ENCODE assay signal across 8 cellular contexts in the genomic region with DNA sequence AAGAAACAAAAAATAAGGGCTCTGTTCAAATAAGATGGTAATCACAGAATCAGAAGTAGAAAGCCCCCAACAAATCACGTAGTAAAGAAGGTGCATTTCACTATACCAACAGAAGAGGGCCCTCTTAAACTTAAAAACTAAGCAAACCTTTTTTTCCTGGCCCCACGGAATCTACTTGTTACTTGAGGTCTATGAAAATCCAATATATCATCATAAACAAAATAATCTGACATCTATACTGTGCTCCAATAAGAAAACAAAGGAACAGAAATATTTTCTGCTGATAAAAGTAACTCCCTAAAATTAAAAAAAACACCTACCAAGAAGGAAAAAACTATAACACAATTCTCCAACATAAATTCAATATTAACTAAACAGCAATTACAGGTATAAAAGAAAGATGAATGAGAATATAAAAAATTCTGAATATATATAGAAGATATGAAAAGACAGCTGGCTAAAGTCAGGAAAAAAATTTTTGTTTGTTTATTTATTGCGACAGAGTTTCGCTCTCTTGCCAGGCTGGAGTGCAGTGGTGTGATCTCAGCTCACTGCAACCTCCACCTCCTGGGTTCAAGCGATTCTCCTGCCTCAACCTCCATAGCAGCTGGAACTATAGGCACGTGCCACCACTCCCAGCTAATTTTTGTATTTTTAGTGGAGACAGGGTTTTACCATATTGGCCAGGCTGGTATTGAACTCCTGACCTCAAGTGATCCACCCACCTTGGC.
DNase-seq lines count a peak whose midpoint lies in the region; ATAC-seq, FAIRE-seq and TF ChIP-seq lines count a peak whose summit lies in the region.

No MANE protein-coding gene starts in this region.

- H3K27ac ChIP-seq in AG04450 (ENCODE audit: low read depth, low read length) (no peak overlapping the region), K562 (ENCODE audit: extremely low read depth, low read depth, low read length) (no peak overlapping the region)

- peaks cover 28% of the 10 kb centered on the region for H3K36me3 ChIP-seq in K562 (ENCODE audit: control insufficient read depth, insufficient read depth, low read length)

- no peak overlapping the region for H3K4me2 ChIP-seq in K562 (ENCODE audit: insufficient read depth, low read length)

- no peak overlapping the region for H2AFZ ChIP-seq in K562 (ENCODE audit: low read depth, low read length)

- TF ChIP-seq RAD21 in K562 (CRISPR knock-in tag; conservative IDR thresholded peaks at IDR 0.05 in 1 of 2, IDR thresholded peaks at IDR 0.05 in 1 of 2), result peak; percentile 91 to 94

- no peaks in the 10 kb centered on the region for H3K9me1 ChIP-seq in K562 (ENCODE audit: control insufficient read depth, insufficient read depth, low read length)

- H3K9ac ChIP-seq in K562 (ENCODE audit: insufficient read depth in 1 of 2, low read depth in 2 of 2, low read length in 2 of 2), result no peak overlapping the region

- CTCF ChIA-PET in AG04450 (lab: Charles Lee) (interaction anchor here (0.6 to 2.7 kb wide), 16 partner anchors 9 to 1565 kb away, joined by 3 to 61 read pairs (median 6); a partner anchor contains a TSS), K562 (lab: Yijun Ruan, JAX; ENCODE audit: low intra/inter-chr PET ratio) (interaction anchor here (0.6 to 4.3 kb wide), 6 partner anchors 80 to 154 kb away, joined by 3 to 43 read pairs (median 8); no protein-coding TSS in a partner anchor)

- no peak for TF ChIP-seq POLR2A in K562 (conservative IDR thresholded peaks at IDR 0.05)
- no peak for TF ChIP-seq POLR2A in lower leg skin (IDR thresholded peaks at IDR 0.05)

- WGBS in K562 (ENCODE audit: insufficient coverage, low coverage, missing lambda C conversion rate), result 47% methylated on average over 6 of the region's 6 CpGs
- WGBS in lower leg skin, 2 donors, result 56 to 57% methylated on average over 6 of the region's 6 CpGs

- FAIRE-seq in K562 (lab: Jason Lieb, UNC), result peak; percentile 63

- in situ Hi-C loops in K562 (cut with MboI), result loop anchor here (5.0 kb wide), 2 partner anchors 81 to 146 kb away; a partner anchor contains a TSS

- DNase-seq in AG04450 (ENCODE audit: low read depth, low spot score) (peak; percentile 42), NCI-H345 (lab: John Stamatoyannopoulos, UW) (peak; percentile 14), K562 (ENCODE audit: extremely low read depth in 1 of 4, low spot score in 3 of 4) (peak; percentile 33 to 72 (median 40)), kidney glomerular epithelial cell (lab: John Stamatoyannopoulos, UW) (peak; percentile 17), lower leg skin (ENCODE audit: low spot score in 2 of 2) (no peak)

- intact Hi-C loops in K562 (cut with micrococcal nuclease), result loop anchor here (1.0 to 10.0 kb wide), 4 partner anchors 80 to 501 kb away; no protein-coding TSS in a partner anchor
- intact Hi-C loops in lower leg skin (cut with DNase I; ENCODE audit: low total_unique reads), result loop anchor here (10.0 kb wide), 1 partner anchor 149 kb away; no protein-coding TSS in a partner anchor

- TF ChIP-seq CTCF in AG04450 (IDR thresholded peaks at IDR 0.05; ENCODE audit: low read depth, low read length) (peak; percentile 67), GM12875 (IDR thresholded peaks at IDR 0.05; ENCODE audit: borderline replicate concordance, insufficient read depth, low read depth, low read length) (peak; percentile 23; the same call in 1 of the 2 replicates), K562 (IDR thresholded peaks at IDR 0.05 in 2 of 3, conservative IDR thresholded peaks at IDR 0.05 in 1 of 3; ENCODE audit: insufficient read depth in 2 of 3, low read depth in 1 of 3, low read length in 3 of 3) (peak; percentile 60 to 83 (median 62); a peak in 5 of 6 replicates), lower leg skin (IDR thresholded peaks at IDR 0.05) (peak in 1 of 3 donors; percentile 16)

- H3K9me3 ChIP-seq in AG04450 (ENCODE audit: control insufficient read depth, insufficient read depth, low read length), result no peaks in the 10 kb centered on the region
- no peaks in the 10 kb centered on the region for H3K9me3 ChIP-seq in K562 (replicated peaks; ENCODE audit: control insufficient read depth, insufficient read depth, low read depth, low read length)

- no peaks in the 10 kb centered on the region for H3K79me2 ChIP-seq in K562 (ENCODE audit: control insufficient read depth, insufficient read depth, low read length)

- H3K4me3 ChIP-seq in AG04450 (ENCODE audit: low read depth, low read length), result no peak overlapping the region
- no peak overlapping the region for H3K4me3 ChIP-seq in GM12875 (ENCODE audit: low read depth, low read length)
- H3K4me3 ChIP-seq in K562, result no peak overlapping the region
- no peak overlapping the region for H3K4me3 ChIP-seq in lower leg skin (ENCODE audit: low read depth, poor library complexity, severe bottlenecking)

- peak; percentile 80 for ATAC-seq in K562
- ATAC-seq in GM21786 (IDR thresholded peaks at IDR 0.05; ENCODE audit: unreplicated experiment), result no peak
- no peak for ATAC-seq in GM18520 (IDR thresholded peaks at IDR 0.05; ENCODE audit: unreplicated experiment)

- BruUV-seq in K562 (replicated peaks; lab: Mats Ljungman, UMichigan), result no TSS peak

- H3K4me1 ChIP-seq in K562 (replicated peaks in 1 of 2; ENCODE audit: control insufficient read depth in 2 of 2, insufficient read depth in 2 of 2, low read length in 2 of 2), result no peaks in the 10 kb centered on the region

- TF ChIP-seq EP300 in K562 (IDR thresholded peaks at IDR 0.05; ENCODE audit: low read length), result no peak

- POLR2A ChIA-PET in AG04450 (lab: Yijun Ruan, JAX) (no interaction called here), K562 (lab: Yijun Ruan, JAX) (interaction anchor here (0.8 to 1.4 kb wide), 6 partner anchors 14 to 156 kb away, joined by 3 to 4 read pairs (median 3); no protein-coding TSS in a partner anchor)

- H4K20me1 ChIP-seq in K562 (replicated peaks; ENCODE audit: control insufficient read depth, insufficient read depth, low read length), result 0 out of 2 replicates have a peak, but pooled peaks cover 5% of the 10 kb centered on the region

- H3K27me3 ChIP-seq in AG04450 (ENCODE audit: control insufficient read depth, insufficient read depth, low read length), result no peaks in the 10 kb centered on the region
- no peaks in the 10 kb centered on the region for H3K27me3 ChIP-seq in K562 (ENCODE audit: control insufficient read depth in 2 of 2, insufficient read depth in 2 of 2, low read length in 2 of 2)

TF ChIP-seq in K562, 482 proteins besides CTCF, POLR2A, EP300 and RAD21 (continues in another document):
- TF ChIP-seq ZNF766 (CRISPR knock-in tag; conservative IDR thresholded peaks at IDR 0.05), result no peak
- TF ChIP-seq ZSCAN29 (IDR thresholded peaks at IDR 0.05), result no peak
- no peak for TF ChIP-seq ZNF24 (IDR thresholded peaks at IDR 0.05)
- TF ChIP-seq TBL1XR1 (IDR thresholded peaks at IDR 0.05; ENCODE audit: low read length in 2 of 2), result 0 out of 4 replicates have a peak, but pooled peaks of 1 of the 2 experiments have one; percentile 17
- TF ChIP-seq HCFC1 (IDR thresholded peaks at IDR 0.05; ENCODE audit: low read depth, low read length), result no peak
- no peak for TF ChIP-seq ESRRA (IDR thresholded peaks at IDR 0.05; ENCODE audit: borderline replicate concordance, low read depth)
- TF ChIP-seq, protein P1, sequence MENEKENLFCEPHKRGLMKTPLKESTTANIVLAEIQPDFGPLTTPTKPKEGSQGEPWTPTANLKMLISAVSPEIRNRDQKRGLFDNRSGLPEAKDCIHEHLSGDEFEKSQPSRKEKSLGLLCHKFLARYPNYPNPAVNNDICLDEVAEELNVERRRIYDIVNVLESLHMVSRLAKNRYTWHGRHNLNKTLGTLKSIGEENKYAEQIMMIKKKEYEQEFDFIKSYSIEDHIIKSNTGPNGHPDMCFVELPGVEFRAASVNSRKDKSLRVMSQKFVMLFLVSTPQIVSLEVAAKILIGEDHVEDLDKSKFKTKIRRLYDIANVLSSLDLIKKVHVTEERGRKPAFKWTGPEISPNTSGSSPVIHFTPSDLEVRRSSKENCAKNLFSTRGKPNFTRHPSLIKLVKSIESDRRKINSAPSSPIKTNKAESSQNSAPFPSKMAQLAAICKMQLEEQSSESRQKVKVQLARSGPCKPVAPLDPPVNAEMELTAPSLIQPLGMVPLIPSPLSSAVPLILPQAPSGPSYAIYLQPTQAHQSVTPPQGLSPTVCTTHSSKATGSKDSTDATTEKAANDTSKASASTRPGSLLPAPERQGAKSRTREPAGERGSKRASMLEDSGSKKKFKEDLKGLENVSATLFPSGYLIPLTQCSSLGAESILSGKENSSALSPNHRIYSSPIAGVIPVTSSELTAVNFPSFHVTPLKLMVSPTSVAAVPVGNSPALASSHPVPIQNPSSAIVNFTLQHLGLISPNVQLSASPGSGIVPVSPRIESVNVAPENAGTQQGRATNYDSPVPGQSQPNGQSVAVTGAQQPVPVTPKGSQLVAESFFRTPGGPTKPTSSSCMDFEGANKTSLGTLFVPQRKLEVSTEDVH (IDR thresholded peaks at IDR 0.05; ENCODE audit: low read depth, partially characterized antibody), result no peak
- TF ChIP-seq ARID2 (IDR thresholded peaks at IDR 0.05), result 0 out of 2 replicates have a peak, but pooled peaks have one; percentile 38
- TF ChIP-seq, protein P2, sequence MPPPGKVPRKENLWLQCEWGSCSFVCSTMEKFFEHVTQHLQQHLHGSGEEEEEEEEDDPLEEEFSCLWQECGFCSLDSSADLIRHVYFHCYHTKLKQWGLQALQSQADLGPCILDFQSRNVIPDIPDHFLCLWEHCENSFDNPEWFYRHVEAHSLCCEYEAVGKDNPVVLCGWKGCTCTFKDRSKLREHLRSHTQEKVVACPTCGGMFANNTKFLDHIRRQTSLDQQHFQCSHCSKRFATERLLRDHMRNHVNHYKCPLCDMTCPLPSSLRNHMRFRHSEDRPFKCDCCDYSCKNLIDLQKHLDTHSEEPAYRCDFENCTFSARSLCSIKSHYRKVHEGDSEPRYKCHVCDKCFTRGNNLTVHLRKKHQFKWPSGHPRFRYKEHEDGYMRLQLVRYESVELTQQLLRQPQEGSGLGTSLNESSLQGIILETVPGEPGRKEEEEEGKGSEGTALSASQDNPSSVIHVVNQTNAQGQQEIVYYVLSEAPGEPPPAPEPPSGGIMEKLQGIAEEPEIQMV (tag; conservative IDR thresholded peaks at IDR 0.05; ENCODE audit: low read depth), result no peak
- TF ChIP-seq ZBTB17 (CRISPR knock-in tag; IDR thresholded peaks at IDR 0.05), result no peak
- TF ChIP-seq HEY1 (CRISPR knock-in tag; IDR thresholded peaks at IDR 0.05; ENCODE audit: borderline replicate concordance), result no peak
- TF ChIP-seq ESRRB (CRISPR knock-in tag; IDR thresholded peaks at IDR 0.05; ENCODE audit: borderline replicate concordance), result no peak
- TF ChIP-seq ETV5 (CRISPR knock-in tag; IDR thresholded peaks at IDR 0.05; ENCODE audit: low read depth), result no peak
- TF ChIP-seq TSC22D4 (tag; IDR thresholded peaks at IDR 0.05), result no peak

Comparison
In these comparisons a context has a peak if more than half of its experiments do, and no peak if none do; other contexts are left out.
1. DNase-seq: peak in AG04450 (single experiment), NCI-H345 (single experiment), K562 (4 of 4) and kidney glomerular epithelial cell (single experiment); none in lower leg skin (0 of 2).